ENCODE assay signal across 10 cellular contexts in the genomic region with DNA sequence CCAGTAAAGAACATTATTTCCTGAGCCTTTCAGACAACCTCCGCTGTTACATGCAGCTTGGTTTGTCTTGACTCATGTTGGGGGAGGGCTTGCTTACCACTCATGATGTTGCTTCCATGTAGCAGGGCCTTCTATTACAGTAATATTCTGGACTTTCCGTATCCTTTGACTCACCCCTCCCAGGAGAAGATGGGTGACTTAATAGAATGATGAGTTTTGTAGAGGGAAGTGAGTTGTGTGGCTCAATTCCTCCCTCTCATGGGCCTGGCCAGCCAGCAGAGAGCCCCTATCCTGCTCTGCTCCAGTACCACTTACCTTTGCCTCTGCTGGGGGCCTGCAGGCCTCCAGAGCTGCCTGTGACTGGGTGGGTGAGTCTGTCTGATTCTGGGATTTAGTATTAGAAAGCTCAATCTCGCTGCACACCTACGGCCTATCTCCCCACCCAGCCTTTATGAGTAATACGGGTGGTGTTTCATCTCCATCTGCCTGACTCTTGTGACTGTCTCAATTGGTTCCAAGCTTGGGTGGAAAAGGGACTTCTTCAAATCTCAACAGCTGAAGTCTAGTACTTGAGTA. TPM values are rescaled to one million over a fixed set of nuclear protein-coding genes. Genes with fewer than 3 reads are reported as not detected.
DNase-seq lines count a peak whose midpoint lies in the region; ATAC-seq and TF ChIP-seq lines count a peak whose summit lies in the region.
"Had no signal": no experiment of that assay in that cellular context is flagged by ENCODE, and none has a peak within 500 bp of the region (broad histone marks: within the 10 kb centered on the region; RNA-seq: fewer than 3 reads in every experiment).

No MANE protein-coding gene starts in this region.

- intact Hi-C loops in CD14-positive monocyte (cut with micrococcal nuclease), result no loop called here

- TF ChIP-seq CTCF in CD14-positive monocyte (IDR thresholded peaks at IDR 0.05) (no peak), RWPE1 (conservative IDR thresholded peaks at IDR 0.05; ENCODE audit: low read depth) (no peak)

- H3K27me3 Mint-ChIP-seq in CD14-positive monocyte (ENCODE audit: low read depth in 3 of 3), result peaks cover 0 to 3% (median 0%) of the 10 kb centered on the region in 3 donors

- POLR2A ChIA-PET in RWPE1 (lab: Yijun Ruan, JAX; ENCODE audit: low non-redundant PET), result no interaction called here

- H3K9me3 Mint-ChIP-seq in CD14-positive monocyte, result no peaks in the 10 kb centered on the region

- H3K4me3 Mint-ChIP-seq in CD14-positive monocyte, result no peak overlapping the region

- CTCF ChIA-PET in RWPE1 (lab: Yijun Ruan, JAX), result interaction anchor here (0.6 to 0.7 kb wide), 2 partner anchors 31 to 83 kb away, joined by 3 to 4 read pairs; no protein-coding TSS in a partner anchor

- no peak for ATAC-seq in GM21360 (IDR thresholded peaks at IDR 0.05; ENCODE audit: unreplicated experiment)
- ATAC-seq in GM18873 (IDR thresholded peaks at IDR 0.05; ENCODE audit: low FRiP score, unreplicated experiment), result no peak

- H3K27ac ChIP-seq in RWPE1, result no peak overlapping the region
- H3K27ac ChIP-seq in epithelial cell of prostate, result peak overlapping the region; percentile 69
- H3K27ac ChIP-seq: HL-60 had no signal

- peaks cover 0 to 4% of the 10 kb centered on the region in 2 donors for H3K36me3 Mint-ChIP-seq in CD14-positive monocyte

- H3K4me1 Mint-ChIP-seq in CD14-positive monocyte, result peaks cover 16% of the 10 kb centered on the region

- DNase-seq in CD14-positive monocyte (ENCODE audit: low spot score) (peak; percentile 57), RWPE1 (ENCODE audit: low spot score) (peak; percentile 55), epithelial cell of prostate (ENCODE audit: low read depth, low spot score) (peak; percentile 84), COR-L47 (lab: John Stamatoyannopoulos, UW) (no peak)
- peak; percentile 36 for DNase-seq in stimulated activated CD4-positive, alpha-beta T cell treated with anti-CD3 and anti-CD28 coated beads, Interleukin-12 subunit alpha, Interleukin-12 subunit beta, amount 100 ng/mL, for 4 hours
- no peak for DNase-seq in effector CD4-positive, alpha-beta T cell
- DNase-seq: NCI-H526 treated with DMSO at 0.1 percent for 48 hours had no signal

- H3K27ac Mint-ChIP-seq in CD14-positive monocyte, result peak overlapping the region; percentile 64 to 88 (median 79)

RNA-seq across cellular contexts. Expression of gene KLF9, which starts 52.6 kb away (rescaled TPM):
- under 1 TPM; 0.18 to 0.72 TPM for polyA plus RNA-seq in CD14-positive monocyte

Comparison
In these comparisons a context has a peak if more than half of its experiments do, and no peak if none do; other contexts are left out.
1. DNase-seq: peak in CD14-positive monocyte (single experiment), RWPE1 (single experiment), epithelial cell of prostate (single experiment) and stimulated activated CD4-positive, alpha-beta T cell treated with anti-CD3 and anti-CD28 coated beads, Interleukin-12 subunit alpha, Interleukin-12 subunit beta, amount 100 ng/mL, for 4 hours (single experiment); none in effector CD4-positive, alpha-beta T cell (single experiment) and COR-L47 (single experiment).